Comparison of ENCODE assay signal across 1 cellular context in the genomic region with DNA sequence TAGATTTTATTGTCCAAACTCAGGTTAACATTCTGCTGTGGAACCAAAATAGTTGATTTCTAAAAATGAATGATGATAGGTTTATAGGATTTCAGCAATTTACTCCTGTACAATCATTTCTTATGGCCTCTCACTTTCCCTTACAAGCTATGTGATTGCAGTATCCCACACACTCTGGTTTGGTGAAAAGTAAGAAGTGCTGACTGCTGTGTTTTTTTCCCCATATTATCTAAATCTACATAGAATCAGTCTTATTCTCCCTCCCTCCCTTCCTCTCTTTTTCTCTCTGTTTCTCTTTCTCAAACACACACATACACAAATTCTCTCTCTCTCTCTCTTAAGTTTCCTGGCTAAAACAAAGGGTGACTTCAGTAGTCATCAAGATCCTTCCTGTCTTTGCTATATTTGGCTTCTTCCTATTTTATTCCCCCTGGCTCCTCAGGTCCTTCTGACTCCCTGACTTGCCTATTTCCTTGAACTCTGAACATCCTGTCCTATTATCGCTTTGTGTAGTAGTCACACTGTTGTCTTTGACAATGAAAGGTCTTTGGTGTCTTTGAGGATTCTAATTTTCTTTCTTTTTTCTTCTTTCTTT.
TF ChIP-seq lines count a peak whose summit lies in the region.

No MANE protein-coding gene starts in this region.

TF ChIP-seq in SK-N-SH, 30 proteins besides CTCF, POLR2A, EP300 and RAD21 (continued from another document):
- TF ChIP-seq REST (IDR thresholded peaks at IDR 0.05; ENCODE audit: low read depth, low read length): no peak
